Comparison of ENCODE assay signal across 1 cellular context in the genomic region with DNA sequence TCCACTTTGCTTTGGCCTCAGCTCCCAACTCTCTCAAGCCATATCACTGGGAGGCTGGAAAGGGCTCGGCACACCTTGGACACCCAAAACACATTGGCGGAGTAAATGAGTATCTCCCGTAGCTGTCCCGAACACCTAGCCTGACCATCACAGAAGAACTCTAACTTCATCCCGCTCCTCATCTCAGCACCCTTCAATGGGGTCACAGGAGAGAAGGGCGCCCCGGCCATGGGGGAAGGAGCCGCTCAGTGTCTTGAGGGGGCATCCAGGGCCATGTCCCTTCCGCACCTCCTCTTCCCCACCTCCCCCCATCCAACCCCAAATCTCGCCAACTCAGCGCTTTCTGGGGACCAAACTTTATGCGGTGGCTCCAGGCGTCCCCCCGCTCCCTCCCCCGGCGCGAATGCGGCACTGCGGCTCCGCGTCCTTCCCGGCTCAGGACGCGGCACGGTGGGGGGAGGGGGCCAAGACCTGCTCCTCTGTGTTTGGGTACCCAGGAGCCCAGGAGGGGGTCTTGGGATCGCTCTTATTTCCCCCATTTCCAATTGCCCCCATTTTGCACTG.
TF ChIP-seq lines count a peak whose summit lies in the region.

No MANE protein-coding gene starts in this region.

TF ChIP-seq in HepG2, 621 proteins besides CTCF, POLR2A, EP300 and RAD21:
- TF ChIP-seq ZNF644 (CRISPR knock-in tag; IDR thresholded peaks at IDR 0.05; ENCODE audit: low read depth), result no peak
- no peak for TF ChIP-seq ARNT2 (CRISPR knock-in tag; IDR thresholded peaks at IDR 0.05; ENCODE audit: low read depth)
- peak; percentile 92 to 95 for TF ChIP-seq MAFK (conservative IDR thresholded peaks at IDR 0.05 in 1 of 2, IDR thresholded peaks at IDR 0.05 in 1 of 2; ENCODE audit: low read length in 2 of 2)
- TF ChIP-seq KDM5A (IDR thresholded peaks at IDR 0.05; ENCODE audit: borderline replicate concordance, low read length), result no peak
- TF ChIP-seq ZNF564 (CRISPR knock-in tag; IDR thresholded peaks at IDR 0.05), result no peak
- peak; percentile 87 for TF ChIP-seq MAFF (IDR thresholded peaks at IDR 0.05; ENCODE audit: low read depth, low read length)
- TF ChIP-seq CHCHD3 (CRISPR knock-in tag; IDR thresholded peaks at IDR 0.05), result no peak
- peak; percentile 26; the same call in 1 of the 2 replicates for TF ChIP-seq ZNF441 (CRISPR knock-in tag; IDR thresholded peaks at IDR 0.05; ENCODE audit: borderline replicate concordance)
- no peak for TF ChIP-seq RFX1 (IDR thresholded peaks at IDR 0.05)
- no peak for TF ChIP-seq MAFG (CRISPR knock-in tag; IDR thresholded peaks at IDR 0.05)
